Comparison of ENCODE assay signal across 8 cellular contexts in the genomic region with DNA sequence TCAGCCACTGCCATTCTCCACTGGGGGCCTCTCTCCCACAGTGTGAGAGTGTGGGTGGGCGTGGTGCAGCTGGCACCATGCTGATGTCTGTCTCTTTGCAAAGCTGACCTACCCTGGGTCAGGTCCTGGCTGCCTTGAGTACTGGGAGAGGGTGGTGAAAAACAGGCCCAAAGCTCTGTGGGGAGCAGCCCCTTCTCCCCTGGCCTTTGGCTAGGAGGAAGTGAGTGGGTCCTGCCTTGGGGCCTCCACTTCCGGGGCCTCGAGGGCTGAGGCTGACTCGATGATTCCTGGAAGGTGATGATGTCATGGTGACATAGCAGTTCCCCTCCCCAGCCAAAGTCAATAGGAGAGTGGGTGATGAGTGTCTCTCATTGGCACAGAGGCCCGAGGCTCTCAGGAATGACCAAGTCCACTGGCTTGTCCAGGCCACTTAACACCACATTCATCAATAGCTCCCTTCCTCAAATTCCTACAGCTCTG.
A peak's percentile ranks its signal among the peaks of the same experiment; 100 is the strongest.
DNase-seq lines count a peak whose midpoint lies in the region; ATAC-seq and TF ChIP-seq lines count a peak whose summit lies in the region.

No MANE protein-coding gene starts in this region.

- H3K36me3 ChIP-seq in neuron (ENCODE audit: insufficient read depth, low read length), result no peaks in the 10 kb centered on the region

- no peak for TF ChIP-seq CTCF in RWPE1 (conservative IDR thresholded peaks at IDR 0.05; ENCODE audit: low read depth)

- H3K4me3 ChIP-seq in neuron (ENCODE audit: low read length), result no peak overlapping the region

- no peaks in the 10 kb centered on the region for H3K9me3 ChIP-seq in neuron (ENCODE audit: low read length)

- H3K4me1 ChIP-seq in neuron (ENCODE audit: insufficient read depth, low read length), result peaks cover 7% of the 10 kb centered on the region

- H3K27ac ChIP-seq in RWPE1, result peak overlapping the region; percentile 59

- ATAC-seq in GM21526 (IDR thresholded peaks at IDR 0.05; ENCODE audit: low FRiP score, unreplicated experiment) (no peak), GM19324 (IDR thresholded peaks at IDR 0.05; ENCODE audit: low FRiP score, unreplicated experiment) (no peak)

- peak; percentile 43 for DNase-seq in ELF-1 (ENCODE audit: low read depth, low spot score)
- peak; percentile 54 for DNase-seq in RWPE1 (ENCODE audit: low spot score)
- peak; percentile 69 for DNase-seq in astrocyte of the hippocampus (ENCODE audit: low read depth, low spot score)
- DNase-seq in NCI-H2029 (lab: John Stamatoyannopoulos, UW), result no peak
- DNase-seq in NCI-H187 (lab: John Stamatoyannopoulos, UW), result no peak

- POLR2A ChIA-PET in RWPE1 (lab: Yijun Ruan, JAX; ENCODE audit: low non-redundant PET), result interaction anchor here (0.7 to 1.6 kb wide), 5 partner anchors 36 to 51 kb away, joined by 3 to 6 read pairs (median 3); no protein-coding TSS in a partner anchor

- CTCF ChIA-PET in RWPE1 (lab: Yijun Ruan, JAX), result interaction anchor here (0.8 to 4.9 kb wide), 23 partner anchors 10 to 260 kb away, joined by 3 to 63 read pairs (median 6); a partner anchor contains a TSS

- no peaks in the 10 kb centered on the region for H3K27me3 ChIP-seq in neuron (ENCODE audit: insufficient read depth, low read length)

- peak overlapping the region; percentile 54 for H2AFZ ChIP-seq in neuron (ENCODE audit: low read depth, low read length)

Comparison
In these comparisons a context has a peak if more than half of its experiments do, and no peak if none do; other contexts are left out.
1. DNase-seq: peak in ELF-1 (single experiment), RWPE1 (single experiment) and astrocyte of the hippocampus (single experiment); none in NCI-H2029 (single experiment) and NCI-H187 (0 of 2).